1 cellular context compared by ENCODE assay signal in genomic region chr17:2602597-2603017, GRCh38.
TF ChIP-seq lines count a peak whose summit lies in the region.

No MANE protein-coding gene starts in this region.

TF ChIP-seq in endothelial cell of umbilical vein, 7 proteins besides CTCF, POLR2A, EP300 and RAD21:
- TF ChIP-seq MYC (IDR thresholded peaks at IDR 0.05; ENCODE audit: low read depth, low read length) (no peak), MAX (IDR thresholded peaks at IDR 0.05; ENCODE audit: insufficient read depth, insufficient read length) (no peak), GATA2 (IDR thresholded peaks at IDR 0.05; ENCODE audit: insufficient read depth, insufficient read length, low read depth, low read length) (no peak), EZH2 (IDR thresholded peaks at IDR 0.05; ENCODE audit: borderline replicate concordance, low read depth, low read length, severe bottlenecking) (no peak), JUN (IDR thresholded peaks at IDR 0.05; ENCODE audit: borderline replicate concordance, insufficient read depth, insufficient read length, low read depth) (no peak), POLR2AphosphoS5 (IDR thresholded peaks at IDR 0.05; ENCODE audit: insufficient read depth, low read depth, low read length) (no peak), FOS (IDR thresholded peaks at IDR 0.05; ENCODE audit: borderline replicate concordance, insufficient read depth, low read length) (no peak)
